Comparison of ENCODE assay signal across 17 cellular contexts in genomic region chr22:17841836-17842235, GRCh38.
A peak's percentile ranks its signal among the peaks of the same experiment; 100 is the strongest.
DNase-seq lines count a peak whose midpoint lies in the region; ATAC-seq and TF ChIP-seq lines count a peak whose summit lies in the region.
"Had no signal": no experiment of that assay in that cellular context is flagged by ENCODE, and none has a peak within 500 bp of the region (broad histone marks: within the 10 kb centered on the region; RNA-seq: fewer than 3 reads in every experiment).

No MANE protein-coding gene starts in this region.

- peaks cover 6% of the 10 kb centered on the region for H3K4me1 Mint-ChIP-seq in CD8-positive, alpha-beta T cell (ENCODE audit: low read depth)

- peaks cover 7% of the 10 kb centered on the region for H3K4me1 ChIP-seq in CD8-positive, alpha-beta T cell (ENCODE audit: insufficient read depth, low read length)
- H3K4me1 ChIP-seq in MM.1S (ENCODE audit: low read length) (peaks cover 8% of the 10 kb centered on the region; the same call in 1 of the 2 replicates), spleen (peaks cover 0 to 35% (median 6%) of the 10 kb centered on the region in 6 donors), thyroid gland (peaks cover 31 to 37% of the 10 kb centered on the region in 2 donors)

- H3K9me3 ChIP-seq in CD8-positive, alpha-beta T cell (ENCODE audit: low read length), result no peaks in the 10 kb centered on the region
- H3K9me3 ChIP-seq in MM.1S (replicated peaks; ENCODE audit: insufficient read depth, low read length) (no peaks in the 10 kb centered on the region), spleen (no peaks in the 10 kb centered on the region), thyroid gland (no peaks in the 10 kb centered on the region)

- no peak for TF ChIP-seq POLR2A in spleen (IDR thresholded peaks at IDR 0.05)
- no peak for TF ChIP-seq POLR2A in thyroid gland (IDR thresholded peaks at IDR 0.05)

- no peak overlapping the region for H3K9ac ChIP-seq in MM.1S (ENCODE audit: low read length)

- H3K27me3 ChIP-seq in CD8-positive, alpha-beta T cell (ENCODE audit: insufficient read depth, low read length), result no peaks in the 10 kb centered on the region
- H3K27me3 ChIP-seq in MM.1S (replicated peaks; ENCODE audit: insufficient read depth, low read length), result no peaks in the 10 kb centered on the region
- H3K27me3 ChIP-seq in layer of hippocampus (ENCODE audit: control insufficient read depth, insufficient read depth, low read length), result no peaks in the 10 kb centered on the region
- H3K27me3 ChIP-seq in spleen (replicated peaks in 1 of 7), result no peaks in the 10 kb centered on the region
- H3K27me3 ChIP-seq in thyroid gland, result no peaks in the 10 kb centered on the region

- peak overlapping the region; percentile 35 for H3K27ac ChIP-seq in CD8-positive, alpha-beta T cell (ENCODE audit: low read depth, low read length)
- H3K27ac ChIP-seq in MM.1S (ENCODE audit: low read length) (no peak overlapping the region), layer of hippocampus (ENCODE audit: low read depth, low read length) (peak overlapping the region; percentile 18), spleen (peak overlapping the region in 6 of 8 donors; percentile 33 to 69 (median 55)), thyroid gland (no peak overlapping the region)

- H4K20me1 ChIP-seq in MM.1S (ENCODE audit: insufficient read depth, low read length), result no peaks in the 10 kb centered on the region

- TF ChIP-seq CTCF in CD8-positive, alpha-beta T cell (IDR thresholded peaks at IDR 0.05), result no peak
- TF ChIP-seq CTCF in MM.1S (IDR thresholded peaks at IDR 0.05; ENCODE audit: low read length) (no peak), spleen (IDR thresholded peaks at IDR 0.05 in 8 of 11, conservative IDR thresholded peaks at IDR 0.05 in 3 of 11) (no peak), thyroid gland (IDR thresholded peaks at IDR 0.05) (no peak)

- no peaks in the 10 kb centered on the region for H3F3A ChIP-seq in MM.1S (ENCODE audit: insufficient read depth, low read length)

- no peak overlapping the region for H3K27ac Mint-ChIP-seq in CD8-positive, alpha-beta T cell
- H3K27ac Mint-ChIP-seq: activated T-helper 1 cell treated with anti-CD3 and anti-CD28 coated beads, Interleukin-12 subunit alpha, Interleukin-12 subunit beta, Interleukin-2, Interleukin-4 antibody, amounts not matched to agents 30 ng/mL and 10 ng/mL and 1 ng/mL, durations not matched to agents 14 hours and 24 hours and 36 hours; endodermal cell; type B pancreatic cell had no signal

- peak overlapping the region; percentile 33 for H3K4me3 ChIP-seq in CD8-positive, alpha-beta T cell (ENCODE audit: low read depth, low read length)
- no peak overlapping the region for H3K4me3 ChIP-seq in MM.1S (ENCODE audit: low read length)
- H3K4me3 ChIP-seq in spleen, result no peak overlapping the region
- no peak overlapping the region for H3K4me3 ChIP-seq in thyroid gland (replicated peaks in 1 of 3)

- H2AFZ ChIP-seq in MM.1S (ENCODE audit: low read length), result no peak overlapping the region

- no peak for ATAC-seq in CD8-positive, alpha-beta T cell
- ATAC-seq in HG02610 (IDR thresholded peaks at IDR 0.05; ENCODE audit: unreplicated experiment), result no peak

- peak overlapping the region; percentile 46; the same call in 1 of the 2 replicates for H3K4me2 ChIP-seq in MM.1S (ENCODE audit: low read depth, low read length)

- H3K36me3 ChIP-seq in CD8-positive, alpha-beta T cell (ENCODE audit: insufficient read depth, low read length), result no peaks in the 10 kb centered on the region
- H3K36me3 ChIP-seq in MM.1S (replicated peaks; ENCODE audit: insufficient read depth, low read length) (no peaks in the 10 kb centered on the region), spleen (peaks cover 0 to 90% (median 43%) of the 10 kb centered on the region in 6 donors), thyroid gland (peaks cover 0 to 5% of the 10 kb centered on the region in 2 donors)

- peaks cover 5% of the 10 kb centered on the region for H3K36me3 Mint-ChIP-seq in CD8-positive, alpha-beta T cell
- H3K36me3 Mint-ChIP-seq: activated naive CD8-positive, alpha-beta T cell had no signal

- H3K9me3 Mint-ChIP-seq in CD8-positive, alpha-beta T cell, result no peaks in the 10 kb centered on the region
- H3K9me3 Mint-ChIP-seq: activated T-helper 1 cell treated with anti-CD3 and anti-CD28 coated beads, Interleukin-12 subunit alpha, Interleukin-12 subunit beta, Interleukin-2, Interleukin-4 antibody, amounts not matched to agents 30 ng/mL and 10 ng/mL and 1 ng/mL, durations not matched to agents 14 hours and 24 hours and 36 hours; endodermal cell; T-cell; type B pancreatic cell had no signal

- no peaks in the 10 kb centered on the region for H3K79me2 ChIP-seq in MM.1S (ENCODE audit: low read length)

- intact Hi-C loops in CD8-positive, alpha-beta T cell (cut with DNase I, micrococcal nuclease), result no loop called here
- intact Hi-C loops in spleen (cut with DNase I; ENCODE audit: low total_unique reads), result no loop called here
- intact Hi-C loops in thyroid gland (cut with DNase I), result no loop called here

- WGBS in spleen, 5 donors, result 88 to 96% (median 96%) methylated on average over 13 to 16 of the region's 16 CpGs
- WGBS in thyroid gland, 2 donors, result 95 to 100% methylated on average over 6 to 14 of the region's 16 CpGs

- CTCF ChIA-PET in CD8-positive, alpha-beta T cell (lab: Charles Lee), result interaction anchor here (0.6 kb wide), 1 partner anchor 90 kb away, joined by 3 read pairs; no protein-coding TSS in a partner anchor

- no peak for DNase-seq in CD8-positive, alpha-beta T cell
- DNase-seq in MM.1S (no peak), spleen (no peak), NOMO-1 treated with DMSO at 0.1 percent for 48 hours (lab: John Stamatoyannopoulos, UW; ENCODE audit: unreplicated experiment) (no peak), thyroid gland (no peak)
- DNase-seq: endodermal cell, glutamatergic neuron, NCI-H146, NCI-H2171 treated with DMSO at 0.1 percent for 48 hours, nucleus accumbens, SIG-M5 had no signal

- H3K27me3 Mint-ChIP-seq in CD8-positive, alpha-beta T cell (ENCODE audit: low read depth), result no peaks in the 10 kb centered on the region
- H3K27me3 Mint-ChIP-seq: activated naive CD8-positive, alpha-beta T cell; T-cell; type B pancreatic cell had no signal

- no peaks in the 10 kb centered on the region for H3K9me2 ChIP-seq in MM.1S (replicated peaks; ENCODE audit: insufficient read depth, low read length)

- H3K4me3 Mint-ChIP-seq in CD8-positive, alpha-beta T cell, result no peak overlapping the region
- H3K4me3 Mint-ChIP-seq: activated T-helper 1 cell treated with anti-CD3 and anti-CD28 coated beads, Interleukin-12 subunit alpha, Interleukin-12 subunit beta, Interleukin-2, Interleukin-4 antibody, amounts not matched to agents 30 ng/mL and 10 ng/mL and 1 ng/mL, durations not matched to agents 14 hours and 24 hours and 36 hours; endodermal cell; type B pancreatic cell had no signal

- POLR2A ChIA-PET in CD8-positive, alpha-beta T cell (lab: Charles Lee), result no interaction called here

Comparison
In these comparisons a context has a peak if more than half of its experiments do, and no peak if none do; other contexts are left out.
1. H3K27ac ChIP-seq: peak in CD8-positive, alpha-beta T cell (single experiment), layer of hippocampus (single experiment) and spleen (6 of 8); none in MM.1S (single experiment) and thyroid gland (0 of 3).